In the genomic region with DNA sequence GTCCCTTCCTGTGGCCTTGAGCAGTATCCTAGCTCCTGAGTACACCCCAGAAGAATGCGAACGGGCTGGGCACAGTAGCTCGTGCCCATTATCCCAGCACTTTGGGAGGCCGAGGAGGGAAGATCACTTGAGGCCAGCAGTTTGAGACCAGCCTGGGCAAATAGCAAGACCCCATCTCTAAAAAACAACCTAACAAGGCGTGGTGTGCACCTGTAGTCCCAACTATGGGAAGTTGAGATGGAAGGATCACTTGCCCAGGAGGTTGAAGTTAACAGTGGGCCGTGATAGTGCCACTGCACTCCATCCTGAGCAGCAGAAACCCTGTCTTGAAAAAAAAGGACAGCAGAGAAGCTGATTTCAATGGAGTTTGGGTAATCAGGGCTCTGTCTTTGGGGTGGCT, we compare ENCODE assay signal across 1 cellular context.
TF ChIP-seq lines count a peak whose summit lies in the region.

No MANE protein-coding gene starts in this region.

TF ChIP-seq in H1, 55 proteins besides CTCF, POLR2A, EP300 and RAD21:
- peak; percentile 49; the same call in 1 of the 2 replicates for TF ChIP-seq POLR2AphosphoS5 (IDR thresholded peaks at IDR 0.05; ENCODE audit: low read depth, low read length)
- TF ChIP-seq SAP30 (IDR thresholded peaks at IDR 0.05; ENCODE audit: insufficient read depth, insufficient replicate concordance, low read length) = no peak
- TF ChIP-seq PHF8 (conservative IDR thresholded peaks at IDR 0.05; ENCODE audit: low read depth, low read length) = no peak
- TF ChIP-seq, protein P1, sequence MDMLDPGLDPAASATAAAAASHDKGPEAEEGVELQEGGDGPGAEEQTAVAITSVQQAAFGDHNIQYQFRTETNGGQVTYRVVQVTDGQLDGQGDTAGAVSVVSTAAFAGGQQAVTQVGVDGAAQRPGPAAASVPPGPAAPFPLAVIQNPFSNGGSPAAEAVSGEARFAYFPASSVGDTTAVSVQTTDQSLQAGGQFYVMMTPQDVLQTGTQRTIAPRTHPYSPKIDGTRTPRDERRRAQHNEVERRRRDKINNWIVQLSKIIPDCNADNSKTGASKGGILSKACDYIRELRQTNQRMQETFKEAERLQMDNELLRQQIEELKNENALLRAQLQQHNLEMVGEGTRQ (IDR thresholded peaks at IDR 0.05; ENCODE audit: low read length) = no peak
- no peak for TF ChIP-seq RXRA (IDR thresholded peaks at IDR 0.05; ENCODE audit: insufficient read depth, low read depth, low read length)
- no peak for TF ChIP-seq RBBP5 (IDR thresholded peaks at IDR 0.05; ENCODE audit: borderline replicate concordance, low read depth, low read length)
- TF ChIP-seq, protein P2, sequence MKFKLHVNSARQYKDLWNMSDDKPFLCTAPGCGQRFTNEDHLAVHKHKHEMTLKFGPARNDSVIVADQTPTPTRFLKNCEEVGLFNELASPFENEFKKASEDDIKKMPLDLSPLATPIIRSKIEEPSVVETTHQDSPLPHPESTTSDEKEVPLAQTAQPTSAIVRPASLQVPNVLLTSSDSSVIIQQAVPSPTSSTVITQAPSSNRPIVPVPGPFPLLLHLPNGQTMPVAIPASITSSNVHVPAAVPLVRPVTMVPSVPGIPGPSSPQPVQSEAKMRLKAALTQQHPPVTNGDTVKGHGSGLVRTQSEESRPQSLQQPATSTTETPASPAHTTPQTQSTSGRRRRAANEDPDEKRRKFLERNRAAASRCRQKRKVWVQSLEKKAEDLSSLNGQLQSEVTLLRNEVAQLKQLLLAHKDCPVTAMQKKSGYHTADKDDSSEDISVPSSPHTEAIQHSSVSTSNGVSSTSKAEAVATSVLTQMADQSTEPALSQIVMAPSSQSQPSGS (IDR thresholded peaks at IDR 0.05; ENCODE audit: low read length) = peak; percentile 36; the same call in 1 of the 2 replicates
